ENCODE assay signal across 14 cellular contexts in the genomic region with DNA sequence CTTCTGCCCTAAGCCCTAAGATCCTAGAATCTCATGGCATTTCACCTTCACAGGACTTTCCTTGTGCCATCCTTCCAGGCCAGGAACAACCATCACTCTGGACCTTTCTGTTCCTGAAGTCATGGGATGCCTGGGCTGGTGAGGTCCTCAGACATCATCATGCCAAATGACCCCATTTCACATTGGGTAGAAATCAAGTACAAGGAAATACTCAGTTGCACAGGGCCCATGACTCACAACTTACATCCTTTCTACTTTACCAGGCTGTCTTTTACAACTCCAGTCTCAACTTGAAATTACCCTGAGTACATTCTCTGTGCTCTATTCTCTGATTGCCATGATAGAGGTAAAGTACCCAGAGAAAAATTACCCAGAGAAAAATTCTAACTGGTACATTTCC.
DNase-seq lines count a peak whose midpoint lies in the region; ATAC-seq and TF ChIP-seq lines count a peak whose summit lies in the region.
"Had no signal": no experiment of that assay in that cellular context is flagged by ENCODE, and none has a peak within 500 bp of the region (broad histone marks: within the 10 kb centered on the region; RNA-seq: fewer than 3 reads in every experiment).

No MANE protein-coding gene starts in this region.

- no peak for TF ChIP-seq CTCF in osteocyte (IDR thresholded peaks at IDR 0.05)

- no peaks in the 10 kb centered on the region for H3K9me3 ChIP-seq in T-helper 17 cell (ENCODE audit: control insufficient read depth, low read length, poor library complexity, severe bottlenecking)
- H3K9me3 ChIP-seq: thyroid gland had no signal

- H3K9me3 Mint-ChIP-seq in stimulated activated effector memory CD8-positive, alpha-beta T cell treated with anti-CD3 and anti-CD28 coated beads, Interleukin-12 subunit alpha, Interleukin-12 subunit beta, amount 100 ng/mL, for 72 hours: no peaks in the 10 kb centered on the region
- no peaks in the 10 kb centered on the region for H3K9me3 Mint-ChIP-seq in osteocyte (ENCODE audit: unreplicated experiment)

- ATAC-seq in T-helper 17 cell (peak; percentile 58), esophagus mucosa (peak; percentile 68), GM18520 (IDR thresholded peaks at IDR 0.05; ENCODE audit: unreplicated experiment) (no peak)
- peak; percentile 65 for ATAC-seq in stimulated activated effector memory CD8-positive, alpha-beta T cell treated with anti-CD3 and anti-CD28 coated beads, Interleukin-12 subunit alpha, Interleukin-12 subunit beta, amount 100 ng/mL, for 72 hours

- peaks cover 33% of the 10 kb centered on the region for H3K4me1 Mint-ChIP-seq in T-helper 17 cell
- peaks cover 64% of the 10 kb centered on the region for H3K4me1 Mint-ChIP-seq in stimulated activated effector memory CD8-positive, alpha-beta T cell treated with anti-CD3 and anti-CD28 coated beads, Interleukin-12 subunit alpha, Interleukin-12 subunit beta, amount 100 ng/mL, for 72 hours
- no peaks in the 10 kb centered on the region for H3K4me1 Mint-ChIP-seq in osteocyte (ENCODE audit: unreplicated experiment)

- H3K4me3 Mint-ChIP-seq in T-helper 17 cell (no peak overlapping the region), osteocyte (ENCODE audit: unreplicated experiment) (no peak overlapping the region)
- peak overlapping the region; percentile 21 for H3K4me3 Mint-ChIP-seq in stimulated activated effector memory CD8-positive, alpha-beta T cell treated with anti-CD3 and anti-CD28 coated beads, Interleukin-12 subunit alpha, Interleukin-12 subunit beta, amount 100 ng/mL, for 72 hours

- no peaks in the 10 kb centered on the region for H3K27me3 Mint-ChIP-seq in T-helper 17 cell
- peaks cover 6% of the 10 kb centered on the region for H3K27me3 Mint-ChIP-seq in osteocyte (ENCODE audit: unreplicated experiment)

- H3K27ac Mint-ChIP-seq in T-helper 17 cell: peak overlapping the region; percentile 17
- H3K27ac Mint-ChIP-seq in stimulated activated effector memory CD8-positive, alpha-beta T cell treated with anti-CD3 and anti-CD28 coated beads, Interleukin-12 subunit alpha, Interleukin-12 subunit beta, amount 100 ng/mL, for 72 hours: peak overlapping the region; percentile 74
- no peak overlapping the region for H3K27ac Mint-ChIP-seq in osteocyte (ENCODE audit: unreplicated experiment)
- H3K27ac Mint-ChIP-seq: progenitor cell of endocrine pancreas had no signal

- H3K36me3 Mint-ChIP-seq in T-helper 17 cell (ENCODE audit: low read depth): no peaks in the 10 kb centered on the region
- H3K36me3 Mint-ChIP-seq in stimulated activated effector memory CD8-positive, alpha-beta T cell treated with anti-CD3 and anti-CD28 coated beads, Interleukin-12 subunit alpha, Interleukin-12 subunit beta, amount 100 ng/mL, for 72 hours: no peaks in the 10 kb centered on the region
- H3K36me3 Mint-ChIP-seq in osteocyte (ENCODE audit: unreplicated experiment): no peaks in the 10 kb centered on the region

- DNase-seq in HCEC 1CT (peak; percentile 29), T-helper 17 cell (no peak), NOMO-1 (lab: John Stamatoyannopoulos, UW; ENCODE audit: unreplicated experiment in 2 of 2) (no peak), osteocyte (ENCODE audit: extremely low spot score, unreplicated experiment) (no peak)
- DNase-seq in stimulated activated effector memory CD8-positive, alpha-beta T cell treated with anti-CD3 and anti-CD28 coated beads, Interleukin-12 subunit alpha, Interleukin-12 subunit beta, amount 100 ng/mL, for 72 hours (ENCODE audit: low spot score in 2 of 2): no peak
- DNase-seq: activated CD4-positive, alpha-beta T cell treated with anti-CD3 and anti-CD28 coated beads, Interleukin-2, amount 50 U/mL, for 48 hours; activated naive CD4-positive, alpha-beta T cell; EL; NCI-H2107; RPMI8226; thyroid gland had no signal
